9 cellular contexts compared by ENCODE assay signal in the genomic region with DNA sequence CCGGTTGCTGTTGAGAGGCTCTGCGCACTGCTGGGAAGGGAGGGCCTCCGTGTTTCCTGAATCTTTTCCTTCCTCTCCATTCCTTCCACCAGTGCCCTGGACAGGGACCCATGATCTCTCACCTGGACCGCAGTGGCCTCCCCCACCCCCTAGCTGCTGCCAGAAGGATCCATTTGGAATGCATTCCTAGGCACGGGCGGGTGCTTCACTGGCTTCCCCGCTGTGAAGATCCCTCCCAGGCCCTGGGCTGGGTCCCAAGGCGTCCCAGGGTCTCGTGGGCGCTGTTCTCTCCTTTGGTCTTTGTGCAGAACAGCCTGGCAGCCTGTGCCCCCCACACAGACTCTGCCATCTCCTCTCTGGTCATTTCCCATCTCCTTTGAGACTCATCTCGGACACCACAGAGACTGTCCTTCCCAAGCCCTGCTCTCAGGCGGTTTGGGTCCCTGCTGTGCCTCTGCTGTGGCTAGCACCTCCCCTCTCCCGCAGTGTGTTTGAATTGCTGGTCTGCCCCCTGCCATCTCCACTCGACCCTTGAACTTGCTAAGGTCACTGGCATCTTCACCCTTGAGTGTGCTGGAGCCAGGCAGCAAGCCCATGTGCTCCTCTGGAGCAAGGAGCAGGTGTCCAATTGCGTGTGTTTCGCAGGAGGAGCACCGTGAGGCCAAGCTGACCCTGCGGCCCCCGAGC. TPM values are rescaled to one million over a fixed set of nuclear protein-coding genes. Genes with fewer than 3 reads are reported as not detected.
DNase-seq lines count a peak whose midpoint lies in the region; ATAC-seq and TF ChIP-seq lines count a peak whose summit lies in the region.
"Had no signal": no experiment of that assay in that cellular context is flagged by ENCODE, and none has a peak within 500 bp of the region (broad histone marks: within the 10 kb centered on the region; RNA-seq: fewer than 3 reads in every experiment).

No MANE protein-coding gene starts in this region.

- TF ChIP-seq POLR2A in breast epithelium (IDR thresholded peaks at IDR 0.05) (no peak), transverse colon (IDR thresholded peaks at IDR 0.05) (no peak)

- no peak for TF ChIP-seq EP300 in transverse colon (IDR thresholded peaks at IDR 0.05; ENCODE audit: low read depth)

- H3K27ac ChIP-seq in breast epithelium (peak overlapping the region; percentile 68 to 89), dorsolateral prefrontal cortex (peak overlapping the region in 53 of 59 donors; percentile 4 to 84 (median 55)), transverse colon (peak overlapping the region in 1 of 4 donors; percentile 0)

- no peak overlapping the region for H3K27ac Mint-ChIP-seq in MCF 10A (ENCODE audit: low read depth, unreplicated experiment)
- no peak overlapping the region for H3K27ac Mint-ChIP-seq in natural killer cell treated with Interleukin-12 subunit alpha and Interleukin-12 subunit beta and Interleukin-15 and Interleukin-18, amount 100 ng/mL, for 72 hours

- H3K4me1 ChIP-seq in breast epithelium: peaks cover 0 to 2% of the 10 kb centered on the region in 2 donors
- peaks cover 0 to 3% (median 0%) of the 10 kb centered on the region in 4 donors for H3K4me1 ChIP-seq in transverse colon
- H3K4me1 ChIP-seq: tibial artery had no signal

- H3K9me3 Mint-ChIP-seq in MCF 10A (ENCODE audit: unreplicated experiment): no peaks in the 10 kb centered on the region
- no peaks in the 10 kb centered on the region for H3K9me3 Mint-ChIP-seq in natural killer cell treated with Interleukin-12 subunit alpha and Interleukin-12 subunit beta and Interleukin-15 and Interleukin-18, amount 100 ng/mL, for 72 hours

- H3K36me3 ChIP-seq in breast epithelium (no peaks in the 10 kb centered on the region), transverse colon (peaks cover 0 to 57% (median 18%) of the 10 kb centered on the region in 4 donors)

- H3K27me3 ChIP-seq in breast epithelium (no peaks in the 10 kb centered on the region), dorsolateral prefrontal cortex (no peaks in the 10 kb centered on the region), transverse colon (no peaks in the 10 kb centered on the region)
- H3K27me3 ChIP-seq: tibial artery had no signal

- POLR2A ChIA-PET in MCF 10A (lab: Yijun Ruan, JAX): interaction anchor here (0.7 kb wide), 1 partner anchor 16 kb away, joined by 3 read pairs; no protein-coding TSS in a partner anchor
- POLR2A ChIA-PET in HEK293T (lab: Yijun Ruan, JAX): no interaction called here

- DNase-seq in breast epithelium (ENCODE audit: low spot score in 2 of 2): peak in 1 of 2 donors; percentile 20
- no peak for DNase-seq in MCF 10A (ENCODE audit: unreplicated experiment)
- DNase-seq in dorsolateral prefrontal cortex: peak in 4 of 10 donors; percentile 18 to 27 (median 24)
- peak; percentile 53 for DNase-seq in natural killer cell treated with Interleukin-12 subunit alpha and Interleukin-12 subunit beta and Interleukin-15 and Interleukin-18, amount 100 ng/mL, for 72 hours (ENCODE audit: low spot score)
- DNase-seq in transverse colon: peak; percentile 4
- DNase-seq in occipital lobe (lab: John Stamatoyannopoulos, UW): no peak
- no peak for DNase-seq in HEK293T (ENCODE audit: extremely low spot score)

- H3K9me3 ChIP-seq in breast epithelium: no peaks in the 10 kb centered on the region
- H3K9me3 ChIP-seq in transverse colon: no peaks in the 10 kb centered on the region
- H3K9me3 ChIP-seq: tibial artery had no signal

- H3K4me3 Mint-ChIP-seq in MCF 10A (ENCODE audit: unreplicated experiment): no peak overlapping the region
- H3K4me3 Mint-ChIP-seq in natural killer cell treated with Interleukin-12 subunit alpha and Interleukin-12 subunit beta and Interleukin-15 and Interleukin-18, amount 100 ng/mL, for 72 hours: no peak overlapping the region

- CTCF ChIA-PET in MCF 10A (lab: Yijun Ruan, JAX) (no interaction called here), HEK293T (lab: Yijun Ruan, JAX) (no interaction called here)

- intact Hi-C loops in breast epithelium (cut with DNase I; ENCODE audit: low total_unique reads): no loop called here
- intact Hi-C loops in MCF 10A (cut with micrococcal nuclease): no loop called here
- intact Hi-C loops in dorsolateral prefrontal cortex (cut with DNase I): no loop called here
- intact Hi-C loops in transverse colon (cut with DNase I; ENCODE audit: low total_unique reads): loop anchor here (10.0 kb wide), 1 partner anchor 67 kb away; no protein-coding TSS in a partner anchor

- H3K36me3 Mint-ChIP-seq in MCF 10A (ENCODE audit: insufficient read depth, unreplicated experiment): peaks cover 24% of the 10 kb centered on the region
- no peaks in the 10 kb centered on the region for H3K36me3 Mint-ChIP-seq in natural killer cell treated with Interleukin-12 subunit alpha and Interleukin-12 subunit beta and Interleukin-15 and Interleukin-18, amount 100 ng/mL, for 72 hours

- H3K4me3 ChIP-seq in breast epithelium (no peak overlapping the region), dorsolateral prefrontal cortex (no peak overlapping the region), transverse colon (no peak overlapping the region)
- H3K4me3 ChIP-seq: tibial artery had no signal

- peaks cover 4% of the 10 kb centered on the region for H3K4me1 Mint-ChIP-seq in MCF 10A (ENCODE audit: insufficient read depth, unreplicated experiment)
- no peaks in the 10 kb centered on the region for H3K4me1 Mint-ChIP-seq in natural killer cell treated with Interleukin-12 subunit alpha and Interleukin-12 subunit beta and Interleukin-15 and Interleukin-18, amount 100 ng/mL, for 72 hours (ENCODE audit: low read depth in 2 of 2)

- in situ Hi-C loops in transverse colon (cut with MboI; ENCODE audit: low pct_ligation_motif_present in 1 of 4, low pct_unique_long_range_greater_than_20kb in 1 of 4, low sequenced_read_pairs in 3 of 4): no loop called here

- no TSS peak for BruUV-seq in MCF 10A (replicated peaks; lab: Mats Ljungman, UMichigan)

- TF ChIP-seq CTCF in breast epithelium (IDR thresholded peaks at IDR 0.05): no peak
- no peak for TF ChIP-seq CTCF in MCF 10A (IDR thresholded peaks at IDR 0.05; ENCODE audit: unreplicated experiment)
- no peak for TF ChIP-seq CTCF in dorsolateral prefrontal cortex (IDR thresholded peaks at IDR 0.05 in 54 of 56, conservative IDR thresholded peaks at IDR 0.05 in 2 of 56; ENCODE audit: low read depth in 1 of 56, partially characterized antibody in 56 of 56)
- TF ChIP-seq CTCF in transverse colon (IDR thresholded peaks at IDR 0.05): no peak

- H3K27me3 Mint-ChIP-seq in MCF 10A (ENCODE audit: insufficient read depth, unreplicated experiment): no peaks in the 10 kb centered on the region
- H3K27me3 Mint-ChIP-seq in natural killer cell treated with Interleukin-12 subunit alpha and Interleukin-12 subunit beta and Interleukin-15 and Interleukin-18, amount 100 ng/mL, for 72 hours: no peaks in the 10 kb centered on the region

- ATAC-seq in natural killer cell treated with Interleukin-12 subunit alpha and Interleukin-12 subunit beta and Interleukin-15 and Interleukin-18, amount 100 ng/mL, for 72 hours: no peak
- no peak for ATAC-seq in GM18873 (IDR thresholded peaks at IDR 0.05; ENCODE audit: low FRiP score, unreplicated experiment)

- WGBS in transverse colon (ENCODE audit: low coverage in 1 of 2), 2 donors: 83% methylated on average over 19 of the region's 19 CpGs; no CpG with 5 or more reads in 1 of the 2 donors

TF ChIP-seq in HEK293T, 16 proteins besides CTCF, POLR2A, EP300 and RAD21:
- no peak for TF ChIP-seq TARDBP (IDR thresholded peaks at IDR 0.05)
- no peak for TF ChIP-seq PKNOX1 (IDR thresholded peaks at IDR 0.05)
- TF ChIP-seq BHLHE40 (IDR thresholded peaks at IDR 0.05; ENCODE audit: borderline replicate concordance): no peak
- TF ChIP-seq FOXK2 (IDR thresholded peaks at IDR 0.05): no peak
- no peak for TF ChIP-seq FOXM1 (IDR thresholded peaks at IDR 0.05; ENCODE audit: borderline replicate concordance)

RNA-seq across cellular contexts. Expression of gene TCP11, which starts 59.0 kb away (rescaled TPM):
- total RNA-seq in breast epithelium: under 1 TPM in 2 of 3 donors, not detected in 1; 0.32 to 0.66 TPM
- not detected in 2 replicates for total RNA-seq in MCF 10A (2022)
- 1 to 10 TPM in 21 of 120 experiments, under 1 TPM in 55, not detected in 44; 0.29 to 2.4 (median 0.73) TPM for total RNA-seq in dorsolateral prefrontal cortex
- total RNA-seq in natural killer cell treated with Interleukin-12 subunit alpha and Interleukin-12 subunit beta and Interleukin-15 and Interleukin-18, amount 100 ng/mL, for 72 hours: not detected
- total RNA-seq in transverse colon: under 1 TPM in 1 of 4 donors, not detected in 3; 0.96 TPM
- 0.31 TPM for total RNA-seq in occipital lobe

Comparison
In these comparisons a context has a peak if more than half of its experiments do, and no peak if none do; other contexts are left out.
1. DNase-seq: peak in natural killer cell treated with Interleukin-12 subunit alpha and Interleukin-12 subunit beta and Interleukin-15 and Interleukin-18, amount 100 ng/mL, for 72 hours (single experiment) and transverse colon (single experiment); none in MCF 10A (single experiment), occipital lobe (single experiment) and HEK293T (single experiment).